In genomic region chr10:63409465-63410027, GRCh38 we compare ENCODE assay signal across 2 cellular contexts.
TF ChIP-seq lines count a peak whose summit lies in the region.

No MANE protein-coding gene starts in this region.

TF ChIP-seq in HCT116, 20 proteins besides CTCF, POLR2A, EP300 and RAD21 (continued from another document):
- TF ChIP-seq YY1 (IDR thresholded peaks at IDR 0.05; ENCODE audit: extremely low read depth, insufficient replicate concordance, low read depth, low read length) (no peak), FOSL1 (IDR thresholded peaks at IDR 0.05; ENCODE audit: low read depth) (no peak), EZH2 (IDR thresholded peaks at IDR 0.05) (no peak), SP1 (IDR thresholded peaks at IDR 0.05; ENCODE audit: low read depth) (no peak), POLR2AphosphoS5 (IDR thresholded peaks at IDR 0.05; ENCODE audit: low read depth, low read length) (no peak)
- TF ChIP-seq, protein P1, sequence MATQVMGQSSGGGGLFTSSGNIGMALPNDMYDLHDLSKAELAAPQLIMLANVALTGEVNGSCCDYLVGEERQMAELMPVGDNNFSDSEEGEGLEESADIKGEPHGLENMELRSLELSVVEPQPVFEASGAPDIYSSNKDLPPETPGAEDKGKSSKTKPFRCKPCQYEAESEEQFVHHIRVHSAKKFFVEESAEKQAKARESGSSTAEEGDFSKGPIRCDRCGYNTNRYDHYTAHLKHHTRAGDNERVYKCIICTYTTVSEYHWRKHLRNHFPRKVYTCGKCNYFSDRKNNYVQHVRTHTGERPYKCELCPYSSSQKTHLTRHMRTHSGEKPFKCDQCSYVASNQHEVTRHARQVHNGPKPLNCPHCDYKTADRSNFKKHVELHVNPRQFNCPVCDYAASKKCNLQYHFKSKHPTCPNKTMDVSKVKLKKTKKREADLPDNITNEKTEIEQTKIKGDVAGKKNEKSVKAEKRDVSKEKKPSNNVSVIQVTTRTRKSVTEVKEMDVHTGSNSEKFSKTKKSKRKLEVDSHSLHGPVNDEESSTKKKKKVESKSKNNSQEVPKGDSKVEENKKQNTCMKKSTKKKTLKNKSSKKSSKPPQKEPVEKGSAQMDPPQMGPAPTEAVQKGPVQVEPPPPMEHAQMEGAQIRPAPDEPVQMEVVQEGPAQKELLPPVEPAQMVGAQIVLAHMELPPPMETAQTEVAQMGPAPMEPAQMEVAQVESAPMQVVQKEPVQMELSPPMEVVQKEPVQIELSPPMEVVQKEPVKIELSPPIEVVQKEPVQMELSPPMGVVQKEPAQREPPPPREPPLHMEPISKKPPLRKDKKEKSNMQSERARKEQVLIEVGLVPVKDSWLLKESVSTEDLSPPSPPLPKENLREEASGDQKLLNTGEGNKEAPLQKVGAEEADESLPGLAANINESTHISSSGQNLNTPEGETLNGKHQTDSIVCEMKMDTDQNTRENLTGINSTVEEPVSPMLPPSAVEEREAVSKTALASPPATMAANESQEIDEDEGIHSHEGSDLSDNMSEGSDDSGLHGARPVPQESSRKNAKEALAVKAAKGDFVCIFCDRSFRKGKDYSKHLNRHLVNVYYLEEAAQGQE (IDR thresholded peaks at IDR 0.05; ENCODE audit: low read depth), result no peak

TF ChIP-seq in SK-N-SH, 30 proteins besides CTCF, POLR2A, EP300 and RAD21 (continued from another document):
- TF ChIP-seq TCF12 (IDR thresholded peaks at IDR 0.05) (peak; percentile 48), SMC3 (IDR thresholded peaks at IDR 0.05; ENCODE audit: low read depth, low read length) (no peak)
